In genomic region chr4:78543424-78544238, GRCh38 we compare ENCODE assay signal across 17 cellular contexts. TPM values are rescaled to one million over a fixed set of nuclear protein-coding genes. Genes with fewer than 3 reads are reported as not detected.
DNase-seq lines count a peak whose midpoint lies in the region; ATAC-seq and TF ChIP-seq lines count a peak whose summit lies in the region.
"Had no signal": no experiment of that assay in that cellular context is flagged by ENCODE, and none has a peak within 500 bp of the region (broad histone marks: within the 10 kb centered on the region; RNA-seq: fewer than 3 reads in every experiment).

No MANE protein-coding gene starts in this region.

- no peaks in the 10 kb centered on the region for H3K9me2 ChIP-seq in PC-3 (replicated peaks; ENCODE audit: low read length)

- H3K79me2 ChIP-seq in PC-3 (ENCODE audit: low read length) = no peaks in the 10 kb centered on the region

- DNase-seq in activated T-cell treated with anti-CD3 and anti-CD28 coated beads, Interleukin-2, amount 50 U/mL, for 24 hours = no peak
- DNase-seq in activated T-cell treated with anti-CD3 and anti-CD28 coated beads, Interleukin-2, amount 50 U/mL, for 48 hours = no peak
- DNase-seq in PC-3 = peak; percentile 33
- peak; percentile 39 for DNase-seq in retinal pigment epithelial cell (ENCODE audit: low read depth)
- no peak for DNase-seq in NCI-H2227 treated with DMSO at 0.1 percent for 48 hours (lab: John Stamatoyannopoulos, UW)
- no peak for DNase-seq in vagina (ENCODE audit: extremely low spot score in 2 of 2)
- no peak for DNase-seq in stimulated activated CD4-positive, alpha-beta T cell treated with anti-CD3 and anti-CD28 coated beads, Interleukin-4, amount 100 ng/mL, for 1 hour
- DNase-seq: activated CD4-positive, alpha-beta memory T cell treated with anti-CD3 and anti-CD28 coated beads, Interleukin-2, amount 10 ng/mL, durations not matched to agents 7 days and 5 days; colonic mucosa; foreskin melanocyte; GF-D8; kidney glomerular epithelial cell; mesendoderm; stimulated activated CD4-positive, alpha-beta T cell treated with anti-CD3 and anti-CD28 coated beads, Interleukin-4, amount 100 ng/mL, for 4 hours had no signal

- H3K27me3 Mint-ChIP-seq in activated T-cell treated with anti-CD3 and anti-CD28 coated beads, Interleukin-2, amount 50 U/mL, for 24 hours = peaks cover 16% of the 10 kb centered on the region
- no peaks in the 10 kb centered on the region for H3K27me3 Mint-ChIP-seq in brain

- H3K9ac ChIP-seq in PC-3 (ENCODE audit: low read length) = no peak overlapping the region
- H3K9ac ChIP-seq: BLaER1 treated with 17β-estradiol and CSF1 and Interleukin-3, amounts not matched to agents 10 nM and 100 nM had no signal

- no peak overlapping the region for H2AFZ ChIP-seq in PC-3 (ENCODE audit: low read length)

- TF ChIP-seq POLR2A in vagina (IDR thresholded peaks at IDR 0.05) = no peak

- TF ChIP-seq CTCF in PC-3 (conservative IDR thresholded peaks at IDR 0.05; ENCODE audit: low read depth, low read length) (no peak), brain (conservative IDR thresholded peaks at IDR 0.05) (no peak), retinal pigment epithelial cell (conservative IDR thresholded peaks at IDR 0.05; ENCODE audit: low read depth, low read length) (no peak), vagina (IDR thresholded peaks at IDR 0.05) (no peak)

- intact Hi-C loops in PC-3 (cut with micrococcal nuclease) (no loop called here), vagina (cut with DNase I) (no loop called here)

- H3K4me3 ChIP-seq in PC-3 (ENCODE audit: low read length) = no peak overlapping the region
- no peak overlapping the region for H3K4me3 ChIP-seq in retinal pigment epithelial cell (ENCODE audit: low read length)
- H3K4me3 ChIP-seq in vagina = no peak overlapping the region
- H3K4me3 ChIP-seq: BLaER1 treated with 17β-estradiol and CSF1 and Interleukin-3, amounts not matched to agents 10 nM and 100 nM; colonic mucosa had no signal

- no peaks in the 10 kb centered on the region for H3K36me3 Mint-ChIP-seq in activated T-cell treated with anti-CD3 and anti-CD28 coated beads, Interleukin-2, amount 50 U/mL, for 24 hours (ENCODE audit: low read depth)
- H3K36me3 Mint-ChIP-seq in brain = peaks cover 15% of the 10 kb centered on the region
- H3K36me3 Mint-ChIP-seq: natural killer cell treated with Interleukin-12 subunit alpha and Interleukin-12 subunit beta and Interleukin-15 and Interleukin-18, amount 100 ng/mL, for 72 hours had no signal

- H3K27me3 ChIP-seq in PC-3 (ENCODE audit: low read length) (no peaks in the 10 kb centered on the region), vagina (no peaks in the 10 kb centered on the region)
- H3K27me3 ChIP-seq: BLaER1 treated with 17β-estradiol and CSF1 and Interleukin-3, amounts not matched to agents 10 nM and 100 nM; colonic mucosa had no signal

- CTCF ChIA-PET in PC-3 (lab: Charles Lee) = no interaction called here

- no peaks in the 10 kb centered on the region for H3K36me3 ChIP-seq in PC-3 (ENCODE audit: low read depth, low read length)
- H3K36me3 ChIP-seq in vagina = no peaks in the 10 kb centered on the region
- H3K36me3 ChIP-seq: BLaER1 treated with 17β-estradiol and CSF1 and Interleukin-3, amounts not matched to agents 10 nM and 100 nM; colonic mucosa had no signal

- H3K9me3 ChIP-seq in PC-3 (ENCODE audit: low read length) = no peaks in the 10 kb centered on the region
- no peaks in the 10 kb centered on the region for H3K9me3 ChIP-seq in vagina
- H3K9me3 ChIP-seq: colonic mucosa had no signal

- peak; percentile 30 for ATAC-seq in PC-3
- ATAC-seq: natural killer cell treated with Interleukin-12 subunit alpha and Interleukin-12 subunit beta and Interleukin-15 and Interleukin-18, amount 100 ng/mL, for 72 hours had no signal

- no peaks in the 10 kb centered on the region for H3K9me3 Mint-ChIP-seq in activated T-cell treated with anti-CD3 and anti-CD28 coated beads, Interleukin-2, amount 50 U/mL, for 24 hours
- H3K9me3 Mint-ChIP-seq in brain = peaks cover 0 to 6% (median 0%) of the 10 kb centered on the region in 5 experiments
- H3K9me3 Mint-ChIP-seq: activated CD4-positive, alpha-beta memory T cell treated with anti-CD3 and anti-CD28 coated beads, Interleukin-2, amount 10 ng/mL, durations not matched to agents 7 days and 5 days; natural killer cell treated with Interleukin-12 subunit alpha and Interleukin-12 subunit beta and Interleukin-15 and Interleukin-18, amount 100 ng/mL, for 72 hours had no signal

- H3K4me1 ChIP-seq in PC-3 (ENCODE audit: insufficient read depth, low read length) (peaks cover 46% of the 10 kb centered on the region), vagina (no peaks in the 10 kb centered on the region)
- H3K4me1 ChIP-seq: colonic mucosa had no signal

- peak overlapping the region; percentile 18; the same call in 1 of the 2 replicates for H3K4me2 ChIP-seq in PC-3 (ENCODE audit: low read length)
- H3K4me2 ChIP-seq: BLaER1 treated with 17β-estradiol and CSF1 and Interleukin-3, amounts not matched to agents 10 nM and 100 nM had no signal

- peaks cover 9% of the 10 kb centered on the region for H3K4me1 Mint-ChIP-seq in activated T-cell treated with anti-CD3 and anti-CD28 coated beads, Interleukin-2, amount 50 U/mL, for 24 hours (ENCODE audit: low read depth)
- H3K4me1 Mint-ChIP-seq in brain = peaks cover 24% of the 10 kb centered on the region
- H3K4me1 Mint-ChIP-seq: activated CD4-positive, alpha-beta memory T cell treated with anti-CD3 and anti-CD28 coated beads, Interleukin-2, amount 10 ng/mL, durations not matched to agents 7 days and 5 days had no signal

- POLR2A ChIA-PET in PC-3 (lab: Charles Lee; ENCODE audit: unreplicated experiment) = interaction anchor here (0.6 kb wide), 1 partner anchor 681 kb away, joined by 5 read pairs; the partner anchor contains the start of gene MRPL1

- BruUV-seq in PC-3 (replicated peaks; lab: Mats Ljungman, UMichigan) = no TSS peak

- H3K27ac ChIP-seq in PC-3 (ENCODE audit: low read length) = peak overlapping the region; percentile 72
- no peak overlapping the region for H3K27ac ChIP-seq in vagina
- H3K27ac ChIP-seq: BLaER1 treated with 17β-estradiol and CSF1 and Interleukin-3, amounts not matched to agents 10 nM and 100 nM; colonic mucosa had no signal

- H3F3A ChIP-seq in PC-3 (ENCODE audit: low read length, unreplicated experiment) = no peaks in the 10 kb centered on the region

- no peaks in the 10 kb centered on the region for H4K20me1 ChIP-seq in PC-3 (ENCODE audit: low read length)
- H4K20me1 ChIP-seq: BLaER1 treated with 17β-estradiol and CSF1 and Interleukin-3, amounts not matched to agents 10 nM and 100 nM had no signal

- H3K4me3 Mint-ChIP-seq in activated T-cell treated with anti-CD3 and anti-CD28 coated beads, Interleukin-2, amount 50 U/mL, for 24 hours = no peak overlapping the region
- H3K4me3 Mint-ChIP-seq in brain = no peak overlapping the region
- H3K4me3 Mint-ChIP-seq: activated CD4-positive, alpha-beta memory T cell treated with anti-CD3 and anti-CD28 coated beads, Interleukin-2, amount 10 ng/mL, durations not matched to agents 7 days and 5 days; natural killer cell treated with Interleukin-12 subunit alpha and Interleukin-12 subunit beta and Interleukin-15 and Interleukin-18, amount 100 ng/mL, for 72 hours had no signal

- H3K27ac Mint-ChIP-seq in activated T-cell treated with anti-CD3 and anti-CD28 coated beads, Interleukin-2, amount 50 U/mL, for 24 hours = peak overlapping the region; percentile 20
- peak overlapping the region in 3 of 5 experiments; percentile 31 to 70 (median 68) for H3K27ac Mint-ChIP-seq in brain
- H3K27ac Mint-ChIP-seq: activated CD4-positive, alpha-beta memory T cell treated with anti-CD3 and anti-CD28 coated beads, Interleukin-2, amount 10 ng/mL, durations not matched to agents 7 days and 5 days; natural killer cell treated with Interleukin-12 subunit alpha and Interleukin-12 subunit beta and Interleukin-15 and Interleukin-18, amount 100 ng/mL, for 72 hours had no signal

RNA-seq across cellular contexts. Expression of gene ANXA3, which starts 7.9 kb away (rescaled TPM):
- total RNA-seq in PC-3 (2014; rRNA removed) (223 and 263 TPM in 2 replicates), vagina (11.8 TPM)
- 4.4 TPM for polyA plus RNA-seq in brain (ENCODE audit: insufficient read depth, low read depth, low replicate concordance)

Comparison
In these comparisons a context has a peak if more than half of its experiments do, and no peak if none do; other contexts are left out.
1. DNase-seq: peak in PC-3 (single experiment) and retinal pigment epithelial cell (single experiment); none in activated T-cell treated with anti-CD3 and anti-CD28 coated beads, Interleukin-2, amount 50 U/mL, for 24 hours (single experiment), activated T-cell treated with anti-CD3 and anti-CD28 coated beads, Interleukin-2, amount 50 U/mL, for 48 hours (0 of 2), NCI-H2227 treated with DMSO at 0.1 percent for 48 hours (single experiment), vagina (0 of 2) and stimulated activated CD4-positive, alpha-beta T cell treated with anti-CD3 and anti-CD28 coated beads, Interleukin-4, amount 100 ng/mL, for 1 hour (single experiment).
2. RNA of gene ANXA3, which starts 7.9 kb away (total RNA-seq): 223 to 263 TPM in PC-3; 11.8 TPM in vagina (single experiment); every median in the first group is over 10 times any median in the second.